In the genomic region with DNA sequence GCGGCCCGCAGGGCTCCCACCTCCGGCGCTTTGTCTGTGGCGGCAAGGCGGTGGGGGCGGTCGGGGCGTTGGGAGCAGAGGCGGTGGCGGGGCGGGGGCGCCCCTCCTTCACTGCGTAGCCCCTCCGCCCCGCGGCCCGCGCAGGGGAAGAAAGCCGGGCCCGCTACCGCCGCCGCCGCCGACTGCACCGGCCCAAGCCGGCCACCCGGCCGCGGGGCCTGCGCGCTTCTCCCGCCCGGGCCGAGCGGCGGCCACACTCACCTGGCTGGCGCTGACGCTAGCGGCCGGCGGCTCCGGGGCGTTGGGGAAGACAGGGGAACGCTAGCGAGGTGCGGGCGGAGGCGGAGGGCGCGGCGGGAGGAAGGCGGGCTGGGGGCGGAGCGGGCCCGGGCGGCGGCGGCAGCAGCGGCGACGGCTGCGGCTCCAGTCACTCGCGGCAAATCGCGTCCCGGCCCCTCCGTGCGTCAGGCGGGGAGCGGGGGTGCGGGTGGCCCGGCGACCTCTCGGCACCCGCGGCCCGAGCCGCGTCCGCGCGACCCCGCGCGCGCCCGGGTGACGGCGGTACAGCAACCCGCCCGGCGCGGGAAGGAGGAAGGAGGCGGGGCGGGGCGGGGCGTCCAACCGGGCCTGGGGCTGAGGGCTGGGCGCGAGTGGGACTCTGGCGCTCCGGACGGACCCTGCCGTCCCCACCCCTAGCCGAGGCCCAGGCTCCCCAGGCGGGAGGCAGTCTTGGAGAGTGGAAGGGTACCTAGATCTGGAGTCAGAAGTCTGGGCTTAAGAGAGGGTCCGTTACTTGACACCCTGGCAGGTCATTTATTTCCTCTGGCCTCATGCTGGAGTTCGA, we compare ENCODE assay signal across 1 cellular context.
TF ChIP-seq lines count a peak whose summit lies in the region.

A gene with protein sequence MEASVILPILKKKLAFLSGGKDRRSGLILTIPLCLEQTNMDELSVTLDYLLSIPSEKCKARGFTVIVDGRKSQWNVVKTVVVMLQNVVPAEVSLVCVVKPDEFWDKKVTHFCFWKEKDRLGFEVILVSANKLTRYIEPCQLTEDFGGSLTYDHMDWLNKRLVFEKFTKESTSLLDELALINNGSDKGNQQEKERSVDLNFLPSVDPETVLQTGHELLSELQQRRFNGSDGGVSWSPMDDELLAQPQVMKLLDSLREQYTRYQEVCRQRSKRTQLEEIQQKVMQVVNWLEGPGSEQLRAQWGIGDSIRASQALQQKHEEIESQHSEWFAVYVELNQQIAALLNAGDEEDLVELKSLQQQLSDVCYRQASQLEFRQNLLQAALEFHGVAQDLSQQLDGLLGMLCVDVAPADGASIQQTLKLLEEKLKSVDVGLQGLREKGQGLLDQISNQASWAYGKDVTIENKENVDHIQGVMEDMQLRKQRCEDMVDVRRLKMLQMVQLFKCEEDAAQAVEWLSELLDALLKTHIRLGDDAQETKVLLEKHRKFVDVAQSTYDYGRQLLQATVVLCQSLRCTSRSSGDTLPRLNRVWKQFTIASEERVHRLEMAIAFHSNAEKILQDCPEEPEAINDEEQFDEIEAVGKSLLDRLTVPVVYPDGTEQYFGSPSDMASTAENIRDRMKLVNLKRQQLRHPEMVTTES (minus strand): TSS at position 595 of the 844 bp plus-strand sequence. CDS start 72,991 bp downstream, outside the sequence.

TF ChIP-seq in HepG2, 621 proteins besides CTCF, POLR2A, EP300 and RAD21 (continued from another document and continues in another):
- TF ChIP-seq ZBTB3 (CRISPR knock-in tag; IDR thresholded peaks at IDR 0.05; ENCODE audit: borderline replicate concordance, low read depth) (no peak), NONO (IDR thresholded peaks at IDR 0.05) (no peak), NONO (CRISPR knock-in tag; conservative IDR thresholded peaks at IDR 0.05) (peak; percentile 2; the same call in 1 of the 2 replicates), NFYC (CRISPR knock-in tag; IDR thresholded peaks at IDR 0.05) (no peak; the same call in 1 of the 2 replicates), KMT2A (CRISPR knock-in tag; IDR thresholded peaks at IDR 0.05) (peak; percentile 21), XRCC5 (optimal IDR thresholded peaks at IDR 0.05; ENCODE audit: low read length) (peak; percentile 47), ZNF788 (CRISPR knock-in tag; IDR thresholded peaks at IDR 0.05; ENCODE audit: borderline replicate concordance) (peak; percentile 60; the same call in 1 of the 2 replicates), PAF1 (CRISPR knock-in tag; IDR thresholded peaks at IDR 0.05) (no peak), CEBPG (CRISPR knock-in tag; IDR thresholded peaks at IDR 0.05) (no peak), ZNF337 (CRISPR knock-in tag; IDR thresholded peaks at IDR 0.05; ENCODE audit: borderline replicate concordance, low read depth) (no peak), CAMTA2 (CRISPR knock-in tag; IDR thresholded peaks at IDR 0.05; ENCODE audit: borderline replicate concordance) (no peak), XBP1 (CRISPR knock-in tag; IDR thresholded peaks at IDR 0.05) (no peak), ZNF83 (CRISPR knock-in tag; IDR thresholded peaks at IDR 0.05; ENCODE audit: borderline replicate concordance) (peak; percentile 20; the same call in 1 of the 2 replicates), ZNF629 (CRISPR knock-in tag; conservative IDR thresholded peaks at IDR 0.05) (0 out of 2 replicates have a peak, but pooled peaks have one; percentile 5)
- TF ChIP-seq, protein P1, sequence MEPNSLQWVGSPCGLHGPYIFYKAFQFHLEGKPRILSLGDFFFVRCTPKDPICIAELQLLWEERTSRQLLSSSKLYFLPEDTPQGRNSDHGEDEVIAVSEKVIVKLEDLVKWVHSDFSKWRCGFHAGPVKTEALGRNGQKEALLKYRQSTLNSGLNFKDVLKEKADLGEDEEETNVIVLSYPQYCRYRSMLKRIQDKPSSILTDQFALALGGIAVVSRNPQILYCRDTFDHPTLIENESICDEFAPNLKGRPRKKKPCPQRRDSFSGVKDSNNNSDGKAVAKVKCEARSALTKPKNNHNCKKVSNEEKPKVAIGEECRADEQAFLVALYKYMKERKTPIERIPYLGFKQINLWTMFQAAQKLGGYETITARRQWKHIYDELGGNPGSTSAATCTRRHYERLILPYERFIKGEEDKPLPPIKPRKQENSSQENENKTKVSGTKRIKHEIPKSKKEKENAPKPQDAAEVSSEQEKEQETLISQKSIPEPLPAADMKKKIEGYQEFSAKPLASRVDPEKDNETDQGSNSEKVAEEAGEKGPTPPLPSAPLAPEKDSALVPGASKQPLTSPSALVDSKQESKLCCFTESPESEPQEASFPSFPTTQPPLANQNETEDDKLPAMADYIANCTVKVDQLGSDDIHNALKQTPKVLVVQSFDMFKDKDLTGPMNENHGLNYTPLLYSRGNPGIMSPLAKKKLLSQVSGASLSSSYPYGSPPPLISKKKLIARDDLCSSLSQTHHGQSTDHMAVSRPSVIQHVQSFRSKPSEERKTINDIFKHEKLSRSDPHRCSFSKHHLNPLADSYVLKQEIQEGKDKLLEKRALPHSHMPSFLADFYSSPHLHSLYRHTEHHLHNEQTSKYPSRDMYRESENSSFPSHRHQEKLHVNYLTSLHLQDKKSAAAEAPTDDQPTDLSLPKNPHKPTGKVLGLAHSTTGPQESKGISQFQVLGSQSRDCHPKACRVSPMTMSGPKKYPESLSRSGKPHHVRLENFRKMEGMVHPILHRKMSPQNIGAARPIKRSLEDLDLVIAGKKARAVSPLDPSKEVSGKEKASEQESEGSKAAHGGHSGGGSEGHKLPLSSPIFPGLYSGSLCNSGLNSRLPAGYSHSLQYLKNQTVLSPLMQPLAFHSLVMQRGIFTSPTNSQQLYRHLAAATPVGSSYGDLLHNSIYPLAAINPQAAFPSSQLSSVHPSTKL (CRISPR knock-in tag; IDR thresholded peaks at IDR 0.05), result peak; percentile 60
- TF ChIP-seq, protein P2, sequence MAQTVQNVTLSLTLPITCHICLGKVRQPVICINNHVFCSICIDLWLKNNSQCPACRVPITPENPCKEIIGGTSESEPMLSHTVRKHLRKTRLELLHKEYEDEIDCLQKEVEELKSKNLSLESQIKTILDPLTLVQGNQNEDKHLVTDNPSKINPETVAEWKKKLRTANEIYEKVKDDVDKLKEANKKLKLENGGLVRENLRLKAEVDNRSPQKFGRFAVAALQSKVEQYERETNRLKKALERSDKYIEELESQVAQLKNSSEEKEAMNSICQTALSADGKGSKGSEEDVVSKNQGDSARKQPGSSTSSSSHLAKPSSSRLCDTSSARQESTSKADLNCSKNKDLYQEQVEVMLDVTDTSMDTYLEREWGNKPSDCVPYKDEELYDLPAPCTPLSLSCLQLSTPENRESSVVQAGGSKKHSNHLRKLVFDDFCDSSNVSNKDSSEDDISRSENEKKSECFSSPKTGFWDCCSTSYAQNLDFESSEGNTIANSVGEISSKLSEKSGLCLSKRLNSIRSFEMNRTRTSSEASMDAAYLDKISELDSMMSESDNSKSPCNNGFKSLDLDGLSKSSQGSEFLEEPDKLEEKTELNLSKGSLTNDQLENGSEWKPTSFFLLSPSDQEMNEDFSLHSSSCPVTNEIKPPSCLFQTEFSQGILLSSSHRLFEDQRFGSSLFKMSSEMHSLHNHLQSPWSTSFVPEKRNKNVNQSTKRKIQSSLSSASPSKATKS (CRISPR knock-in tag; IDR thresholded peaks at IDR 0.05), result no peak
- TF ChIP-seq, protein P3, sequence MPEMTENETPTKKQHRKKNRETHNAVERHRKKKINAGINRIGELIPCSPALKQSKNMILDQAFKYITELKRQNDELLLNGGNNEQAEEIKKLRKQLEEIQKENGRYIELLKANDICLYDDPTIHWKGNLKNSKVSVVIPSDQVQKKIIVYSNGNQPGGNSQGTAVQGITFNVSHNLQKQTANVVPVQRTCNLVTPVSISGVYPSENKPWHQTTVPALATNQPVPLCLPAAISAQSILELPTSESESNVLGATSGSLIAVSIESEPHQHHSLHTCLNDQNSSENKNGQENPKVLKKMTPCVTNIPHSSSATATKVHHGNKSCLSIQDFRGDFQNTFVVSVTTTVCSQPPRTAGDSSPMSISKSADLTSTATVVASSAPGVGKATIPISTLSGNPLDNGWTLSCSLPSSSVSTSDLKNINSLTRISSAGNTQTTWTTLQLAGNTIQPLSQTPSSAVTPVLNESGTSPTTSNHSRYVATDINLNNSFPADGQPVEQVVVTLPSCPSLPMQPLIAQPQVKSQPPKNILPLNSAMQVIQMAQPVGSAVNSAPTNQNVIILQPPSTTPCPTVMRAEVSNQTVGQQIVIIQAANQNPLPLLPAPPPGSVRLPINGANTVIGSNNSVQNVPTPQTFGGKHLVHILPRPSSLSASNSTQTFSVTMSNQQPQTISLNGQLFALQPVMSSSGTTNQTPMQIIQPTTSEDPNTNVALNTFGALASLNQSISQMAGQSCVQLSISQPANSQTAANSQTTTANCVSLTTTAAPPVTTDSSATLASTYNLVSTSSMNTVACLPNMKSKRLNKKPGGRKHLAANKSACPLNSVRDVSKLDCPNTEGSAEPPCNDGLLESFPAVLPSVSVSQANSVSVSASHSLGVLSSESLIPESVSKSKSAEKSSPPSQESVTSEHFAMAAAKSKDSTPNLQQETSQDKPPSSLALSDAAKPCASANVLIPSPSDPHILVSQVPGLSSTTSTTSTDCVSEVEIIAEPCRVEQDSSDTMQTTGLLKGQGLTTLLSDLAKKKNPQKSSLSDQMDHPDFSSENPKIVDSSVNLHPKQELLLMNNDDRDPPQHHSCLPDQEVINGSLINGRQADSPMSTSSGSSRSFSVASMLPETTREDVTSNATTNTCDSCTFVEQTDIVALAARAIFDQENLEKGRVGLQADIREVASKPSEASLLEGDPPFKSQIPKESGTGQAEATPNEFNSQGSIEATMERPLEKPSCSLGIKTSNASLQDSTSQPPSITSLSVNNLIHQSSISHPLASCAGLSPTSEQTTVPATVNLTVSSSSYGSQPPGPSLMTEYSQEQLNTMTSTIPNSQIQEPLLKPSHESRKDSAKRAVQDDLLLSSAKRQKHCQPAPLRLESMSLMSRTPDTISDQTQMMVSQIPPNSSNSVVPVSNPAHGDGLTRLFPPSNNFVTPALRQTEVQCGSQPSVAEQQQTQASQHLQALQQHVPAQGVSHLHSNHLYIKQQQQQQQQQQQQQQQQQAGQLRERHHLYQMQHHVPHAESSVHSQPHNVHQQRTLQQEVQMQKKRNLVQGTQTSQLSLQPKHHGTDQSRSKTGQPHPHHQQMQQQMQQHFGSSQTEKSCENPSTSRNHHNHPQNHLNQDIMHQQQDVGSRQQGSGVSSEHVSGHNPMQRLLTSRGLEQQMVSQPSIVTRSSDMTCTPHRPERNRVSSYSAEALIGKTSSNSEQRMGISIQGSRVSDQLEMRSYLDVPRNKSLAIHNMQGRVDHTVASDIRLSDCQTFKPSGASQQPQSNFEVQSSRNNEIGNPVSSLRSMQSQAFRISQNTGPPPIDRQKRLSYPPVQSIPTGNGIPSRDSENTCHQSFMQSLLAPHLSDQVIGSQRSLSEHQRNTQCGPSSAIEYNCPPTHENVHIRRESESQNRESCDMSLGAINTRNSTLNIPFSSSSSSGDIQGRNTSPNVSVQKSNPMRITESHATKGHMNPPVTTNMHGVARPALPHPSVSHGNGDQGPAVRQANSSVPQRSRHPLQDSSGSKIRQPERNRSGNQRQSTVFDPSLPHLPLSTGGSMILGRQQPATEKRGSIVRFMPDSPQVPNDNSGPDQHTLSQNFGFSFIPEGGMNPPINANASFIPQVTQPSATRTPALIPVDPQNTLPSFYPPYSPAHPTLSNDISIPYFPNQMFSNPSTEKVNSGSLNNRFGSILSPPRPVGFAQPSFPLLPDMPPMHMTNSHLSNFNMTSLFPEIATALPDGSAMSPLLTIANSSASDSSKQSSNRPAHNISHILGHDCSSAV (CRISPR knock-in tag; IDR thresholded peaks at IDR 0.05; ENCODE audit: borderline replicate concordance), result no peak
- TF ChIP-seq, protein P4, sequence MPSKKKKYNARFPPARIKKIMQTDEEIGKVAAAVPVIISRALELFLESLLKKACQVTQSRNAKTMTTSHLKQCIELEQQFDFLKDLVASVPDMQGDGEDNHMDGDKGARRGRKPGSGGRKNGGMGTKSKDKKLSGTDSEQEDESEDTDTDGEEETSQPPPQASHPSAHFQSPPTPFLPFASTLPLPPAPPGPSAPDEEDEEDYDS (CRISPR knock-in tag; IDR thresholded peaks at IDR 0.05), result 0 out of 2 replicates have a peak, but pooled peaks have one; percentile 21
- TF ChIP-seq, protein P5, sequence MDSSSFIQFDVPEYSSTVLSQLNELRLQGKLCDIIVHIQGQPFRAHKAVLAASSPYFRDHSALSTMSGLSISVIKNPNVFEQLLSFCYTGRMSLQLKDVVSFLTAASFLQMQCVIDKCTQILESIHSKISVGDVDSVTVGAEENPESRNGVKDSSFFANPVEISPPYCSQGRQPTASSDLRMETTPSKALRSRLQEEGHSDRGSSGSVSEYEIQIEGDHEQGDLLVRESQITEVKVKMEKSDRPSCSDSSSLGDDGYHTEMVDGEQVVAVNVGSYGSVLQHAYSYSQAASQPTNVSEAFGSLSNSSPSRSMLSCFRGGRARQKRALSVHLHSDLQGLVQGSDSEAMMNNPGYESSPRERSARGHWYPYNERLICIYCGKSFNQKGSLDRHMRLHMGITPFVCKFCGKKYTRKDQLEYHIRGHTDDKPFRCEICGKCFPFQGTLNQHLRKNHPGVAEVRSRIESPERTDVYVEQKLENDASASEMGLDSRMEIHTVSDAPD (CRISPR knock-in tag; IDR thresholded peaks at IDR 0.05), result no peak
- TF ChIP-seq, protein P6, sequence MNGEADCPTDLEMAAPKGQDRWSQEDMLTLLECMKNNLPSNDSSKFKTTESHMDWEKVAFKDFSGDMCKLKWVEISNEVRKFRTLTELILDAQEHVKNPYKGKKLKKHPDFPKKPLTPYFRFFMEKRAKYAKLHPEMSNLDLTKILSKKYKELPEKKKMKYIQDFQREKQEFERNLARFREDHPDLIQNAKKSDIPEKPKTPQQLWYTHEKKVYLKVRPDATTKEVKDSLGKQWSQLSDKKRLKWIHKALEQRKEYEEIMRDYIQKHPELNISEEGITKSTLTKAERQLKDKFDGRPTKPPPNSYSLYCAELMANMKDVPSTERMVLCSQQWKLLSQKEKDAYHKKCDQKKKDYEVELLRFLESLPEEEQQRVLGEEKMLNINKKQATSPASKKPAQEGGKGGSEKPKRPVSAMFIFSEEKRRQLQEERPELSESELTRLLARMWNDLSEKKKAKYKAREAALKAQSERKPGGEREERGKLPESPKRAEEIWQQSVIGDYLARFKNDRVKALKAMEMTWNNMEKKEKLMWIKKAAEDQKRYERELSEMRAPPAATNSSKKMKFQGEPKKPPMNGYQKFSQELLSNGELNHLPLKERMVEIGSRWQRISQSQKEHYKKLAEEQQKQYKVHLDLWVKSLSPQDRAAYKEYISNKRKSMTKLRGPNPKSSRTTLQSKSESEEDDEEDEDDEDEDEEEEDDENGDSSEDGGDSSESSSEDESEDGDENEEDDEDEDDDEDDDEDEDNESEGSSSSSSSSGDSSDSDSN (CRISPR knock-in tag; IDR thresholded peaks at IDR 0.05), result peak; percentile 88
- TF ChIP-seq, protein P7, sequence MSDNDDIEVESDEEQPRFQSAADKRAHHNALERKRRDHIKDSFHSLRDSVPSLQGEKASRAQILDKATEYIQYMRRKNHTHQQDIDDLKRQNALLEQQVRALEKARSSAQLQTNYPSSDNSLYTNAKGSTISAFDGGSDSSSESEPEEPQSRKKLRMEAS (IDR thresholded peaks at IDR 0.05), result peak; percentile 86
